In genomic region chr4:128810331-128810870, GRCh38 we compare ENCODE assay signal across 8 cellular contexts. TPM values are rescaled to one million over a fixed set of nuclear protein-coding genes. Genes with fewer than 3 reads are reported as not detected.
DNase-seq lines count a peak whose midpoint lies in the region; ATAC-seq and TF ChIP-seq lines count a peak whose summit lies in the region.

No MANE protein-coding gene starts in this region.

- H3K4me1 Mint-ChIP-seq in natural killer cell treated with Interleukin-12 subunit alpha and Interleukin-12 subunit beta and Interleukin-15 and Interleukin-18, amount 100 ng/mL, for 72 hours (ENCODE audit: low read depth in 2 of 2): peaks cover 19 to 22% of the 10 kb centered on the region in 2 donors

- H3K27me3 Mint-ChIP-seq in natural killer cell treated with Interleukin-12 subunit alpha and Interleukin-12 subunit beta and Interleukin-15 and Interleukin-18, amount 100 ng/mL, for 72 hours: no peaks in the 10 kb centered on the region

- peak overlapping the region; percentile 91 for H3K4me3 ChIP-seq in fibroblast of mammary gland (ENCODE audit: control insufficient read depth, low read depth, low read length)

- H3K9me3 Mint-ChIP-seq in natural killer cell treated with Interleukin-12 subunit alpha and Interleukin-12 subunit beta and Interleukin-15 and Interleukin-18, amount 100 ng/mL, for 72 hours: no peaks in the 10 kb centered on the region

- peak; percentile 11 for DNase-seq in NK-92 treated with Interleukin-12 subunit alpha and Interleukin-12 subunit beta, amount 100 ng/mL, for 24 hours (lab: John Stamatoyannopoulos, UW)
- DNase-seq in NK-92 (lab: John Stamatoyannopoulos, UW; ENCODE audit: unreplicated experiment): no peak
- DNase-seq in NCI-H2227 treated with DMSO at 0.1 percent for 48 hours (lab: John Stamatoyannopoulos, UW): peak; percentile 51
- DNase-seq in activated T-cell treated with anti-CD3 and anti-CD28 coated beads, Interleukin-2, amount 50 U/mL, for 1 hour: peak; percentile 43
- peak; percentile 57 for DNase-seq in fibroblast of mammary gland (ENCODE audit: low read depth)
- no peak for DNase-seq in natural killer cell treated with Interleukin-12 subunit alpha and Interleukin-12 subunit beta and Interleukin-15 and Interleukin-18, amount 100 ng/mL, for 72 hours (ENCODE audit: low spot score)
- DNase-seq in iPS-NIHi7 (ENCODE audit: extremely low spot score): no peak

- peak overlapping the region; percentile 100 for H3K4me3 Mint-ChIP-seq in natural killer cell treated with Interleukin-12 subunit alpha and Interleukin-12 subunit beta and Interleukin-15 and Interleukin-18, amount 100 ng/mL, for 72 hours

- no peaks in the 10 kb centered on the region for H3K36me3 Mint-ChIP-seq in natural killer cell treated with Interleukin-12 subunit alpha and Interleukin-12 subunit beta and Interleukin-15 and Interleukin-18, amount 100 ng/mL, for 72 hours

- ATAC-seq in natural killer cell treated with Interleukin-12 subunit alpha and Interleukin-12 subunit beta and Interleukin-15 and Interleukin-18, amount 100 ng/mL, for 72 hours: no peak
- no peak for ATAC-seq in HG02610 (IDR thresholded peaks at IDR 0.05; ENCODE audit: unreplicated experiment)

- no peak for TF ChIP-seq CTCF in fibroblast of mammary gland (conservative IDR thresholded peaks at IDR 0.05; ENCODE audit: control insufficient read depth, insufficient read depth, low read depth, low read length)

- H3K27ac Mint-ChIP-seq in natural killer cell treated with Interleukin-12 subunit alpha and Interleukin-12 subunit beta and Interleukin-15 and Interleukin-18, amount 100 ng/mL, for 72 hours: peak overlapping the region; percentile 94 to 96

RNA-seq across cellular contexts. Expression of gene JADE1, which starts 0.9 kb away (rescaled TPM):
- 10 to 100 TPM; 21.7 to 33.6 TPM for total RNA-seq in natural killer cell treated with Interleukin-12 subunit alpha and Interleukin-12 subunit beta and Interleukin-15 and Interleukin-18, amount 100 ng/mL, for 72 hours

Comparison
In these comparisons a context has a peak if more than half of its experiments do, and no peak if none do; other contexts are left out.
1. DNase-seq: peak in NK-92 treated with Interleukin-12 subunit alpha and Interleukin-12 subunit beta, amount 100 ng/mL, for 24 hours (single experiment), NCI-H2227 treated with DMSO at 0.1 percent for 48 hours (single experiment), activated T-cell treated with anti-CD3 and anti-CD28 coated beads, Interleukin-2, amount 50 U/mL, for 1 hour (single experiment) and fibroblast of mammary gland (single experiment); none in NK-92 (single experiment), natural killer cell treated with Interleukin-12 subunit alpha and Interleukin-12 subunit beta and Interleukin-15 and Interleukin-18, amount 100 ng/mL, for 72 hours (single experiment) and iPS-NIHi7 (single experiment).